ENCODE assay signal across 13 cellular contexts in genomic region chr17:16460796-16461605, GRCh38. TPM values are rescaled to one million over a fixed set of nuclear protein-coding genes. Genes with fewer than 3 reads are reported as not detected.
DNase-seq lines count a peak whose midpoint lies in the region; ATAC-seq and TF ChIP-seq lines count a peak whose summit lies in the region.
"Had no signal": no experiment of that assay in that cellular context is flagged by ENCODE, and none has a peak within 500 bp of the region (broad histone marks: within the 10 kb centered on the region; RNA-seq: fewer than 3 reads in every experiment).

No MANE protein-coding gene starts in this region.

- TF ChIP-seq CTCF in WTC11 (IDR thresholded peaks at IDR 0.05) (no peak), neutrophil (IDR thresholded peaks at IDR 0.05) (no peak), mesothelial cell of epicardium (IDR thresholded peaks at IDR 0.05; ENCODE audit: unreplicated experiment) (no peak)

- no peaks in the 10 kb centered on the region for H3K27me3 Mint-ChIP-seq in activated naive CD4-positive, alpha-beta T cell treated with anti-CD3 and anti-CD28 coated beads for 36 hours (ENCODE audit: low read depth)
- H3K27me3 Mint-ChIP-seq in WTC11 (ENCODE audit: low read depth) (no peaks in the 10 kb centered on the region; the same call in 1 of the 2 replicates), mesothelial cell of epicardium (ENCODE audit: low read depth) (no peaks in the 10 kb centered on the region)
- H3K27me3 Mint-ChIP-seq: CD8-positive, alpha-beta memory T cell had no signal

- no peak overlapping the region for H3K4me3 Mint-ChIP-seq in activated naive CD4-positive, alpha-beta T cell treated with anti-CD3 and anti-CD28 coated beads for 36 hours
- H3K4me3 Mint-ChIP-seq in WTC11, result no peak overlapping the region
- no peak overlapping the region for H3K4me3 Mint-ChIP-seq in mesothelial cell of epicardium

- no peaks in the 10 kb centered on the region for H3K9me3 Mint-ChIP-seq in activated naive CD4-positive, alpha-beta T cell treated with anti-CD3 and anti-CD28 coated beads, Interleukin-2, amount 50 U/mL, for 72 hours
- H3K9me3 Mint-ChIP-seq in activated naive CD4-positive, alpha-beta T cell treated with anti-CD3 and anti-CD28 coated beads for 36 hours, result no peaks in the 10 kb centered on the region
- H3K9me3 Mint-ChIP-seq in WTC11, result no peaks in the 10 kb centered on the region
- H3K9me3 Mint-ChIP-seq in mesothelial cell of epicardium, result no peaks in the 10 kb centered on the region
- H3K9me3 Mint-ChIP-seq: CD8-positive, alpha-beta memory T cell had no signal

- POLR2A ChIA-PET in WTC11 (lab: Charles Lee), result interaction anchor here (1.4 kb wide), 1 partner anchor 23 kb away, joined by 3 read pairs; no protein-coding TSS in a partner anchor

- H3K27me3 ChIP-seq in neutrophil, result no peaks in the 10 kb centered on the region

- ATAC-seq in activated naive CD4-positive, alpha-beta T cell treated with anti-CD3 and anti-CD28 coated beads, Interleukin-2, amount 50 U/mL, for 72 hours, result no peak
- ATAC-seq in WTC11 (no peak), HG02973 (IDR thresholded peaks at IDR 0.05; ENCODE audit: unreplicated experiment) (no peak)
- ATAC-seq: K562 had no signal

- no peak for DNase-seq in activated naive CD4-positive, alpha-beta T cell treated with anti-CD3 and anti-CD28 coated beads, Interleukin-2, amount 50 U/mL, for 72 hours (ENCODE audit: low spot score in 2 of 2)
- DNase-seq in activated naive CD4-positive, alpha-beta T cell treated with anti-CD3 and anti-CD28 coated beads for 36 hours, result no peak
- DNase-seq in WTC11 (ENCODE audit: low spot score), result no peak
- DNase-seq in mesothelial cell of epicardium (ENCODE audit: low spot score in 2 of 2, unreplicated experiment in 2 of 2), result no peak
- no peak for DNase-seq in pons (ENCODE audit: low spot score)
- DNase-seq: Caco-2; CD8-positive, alpha-beta memory T cell; DMS53 had no signal

- no peaks in the 10 kb centered on the region for H3K9me3 ChIP-seq in neutrophil
- H3K9me3 ChIP-seq: Caco-2 had no signal

- H3K36me3 ChIP-seq in neutrophil, result peaks cover 29% of the 10 kb centered on the region

- CTCF ChIA-PET in activated naive CD4-positive, alpha-beta T cell treated with anti-CD3 and anti-CD28 coated beads for 36 hours (lab: Charles Lee), result interaction anchor here (0.7 to 1.0 kb wide), 2 partner anchors 96 to 137 kb away, joined by 3 read pairs; no protein-coding TSS in a partner anchor
- CTCF ChIA-PET in WTC11 (lab: Charles Lee), result interaction anchor here (1.1 to 7.6 kb wide), 8 partner anchors 12 to 128 kb away, joined by 3 to 56 read pairs (median 4); no protein-coding TSS in a partner anchor

- no peaks in the 10 kb centered on the region for H3K36me3 Mint-ChIP-seq in activated naive CD4-positive, alpha-beta T cell treated with anti-CD3 and anti-CD28 coated beads, Interleukin-2, amount 50 U/mL, for 72 hours
- peaks cover 13% of the 10 kb centered on the region for H3K36me3 Mint-ChIP-seq in activated naive CD4-positive, alpha-beta T cell treated with anti-CD3 and anti-CD28 coated beads for 36 hours (ENCODE audit: low read depth)
- H3K36me3 Mint-ChIP-seq in WTC11 (peaks cover 15% of the 10 kb centered on the region; the same call in 1 of the 2 replicates), mesothelial cell of epicardium (peaks cover 2% of the 10 kb centered on the region)

- peak overlapping the region; percentile 75 for H3K27ac ChIP-seq in neutrophil
- H3K27ac ChIP-seq: 22Rv1 had no signal

- H3K27ac Mint-ChIP-seq in activated naive CD4-positive, alpha-beta T cell treated with anti-CD3 and anti-CD28 coated beads, Interleukin-2, amount 50 U/mL, for 72 hours, result peak overlapping the region; percentile 67 to 92
- no peak overlapping the region for H3K27ac Mint-ChIP-seq in activated naive CD4-positive, alpha-beta T cell treated with anti-CD3 and anti-CD28 coated beads for 36 hours
- H3K27ac Mint-ChIP-seq in WTC11 (peak overlapping the region; percentile 74), mesothelial cell of epicardium (no peak overlapping the region)

- peaks cover 39 to 46% of the 10 kb centered on the region in 2 experiments for H3K4me1 ChIP-seq in neutrophil (ENCODE audit: control insufficient read depth in 1 of 2, insufficient read depth in 1 of 2, low read depth in 1 of 2, low read length in 1 of 2)

- H3K4me3 ChIP-seq in neutrophil (ENCODE audit: low read depth in 1 of 2, low read length in 1 of 2), result no peak overlapping the region
- H3K4me3 ChIP-seq: K562 had no signal

- intact Hi-C loops in activated naive CD4-positive, alpha-beta T cell treated with anti-CD3 and anti-CD28 coated beads for 36 hours (cut with micrococcal nuclease), result no loop called here

- peaks cover 4% of the 10 kb centered on the region for H3K4me1 Mint-ChIP-seq in activated naive CD4-positive, alpha-beta T cell treated with anti-CD3 and anti-CD28 coated beads for 36 hours (ENCODE audit: low read depth)
- H3K4me1 Mint-ChIP-seq in WTC11 (peaks cover 56% of the 10 kb centered on the region), mesothelial cell of epicardium (peaks cover 10% of the 10 kb centered on the region)
- H3K4me1 Mint-ChIP-seq: CD8-positive, alpha-beta memory T cell had no signal

TF ChIP-seq in WTC11, 78 proteins besides CTCF, POLR2A, EP300 and RAD21:
- peak; percentile 26; the same call in 1 of the 2 replicates for TF ChIP-seq NFYB (CRISPR knock-in tag; conservative IDR thresholded peaks at IDR 0.05; ENCODE audit: low read depth)
- TF ChIP-seq FOXP1 (CRISPR knock-in tag; IDR thresholded peaks at IDR 0.05; ENCODE audit: borderline replicate concordance), result 0 out of 2 replicates have a peak, but pooled peaks have one; percentile 21
- TF ChIP-seq ERG (CRISPR knock-in tag; IDR thresholded peaks at IDR 0.05), result no peak
TF ChIP-seq in WTC11: peak in this region for 2.

RNA-seq across cellular contexts. Expression of gene LRRC75A, which starts 31.0 kb away (rescaled TPM):
- 1 to 10 TPM in 1 of 2 donors, under 1 TPM in 1; 0.41 to 1.4 TPM for total RNA-seq in activated naive CD4-positive, alpha-beta T cell treated with anti-CD3 and anti-CD28 coated beads, Interleukin-2, amount 50 U/mL, for 72 hours
- under 1 TPM; 0.69 to 0.79 TPM for total RNA-seq in activated naive CD4-positive, alpha-beta T cell treated with anti-CD3 and anti-CD28 coated beads for 36 hours
- total RNA-seq in WTC11 (2021), result 13.7 to 22.9 TPM (median 14.7 TPM) in 3 replicates
- 4.0 to 4.5 TPM (median 4.3 TPM) in 3 replicates for total RNA-seq in mesothelial cell of epicardium

RNA-seq across cellular contexts. Expression of gene TRPV2, which starts 45.6 kb away (rescaled TPM):
- 10 to 100 TPM; 29.1 to 42.0 TPM for total RNA-seq in activated naive CD4-positive, alpha-beta T cell treated with anti-CD3 and anti-CD28 coated beads, Interleukin-2, amount 50 U/mL, for 72 hours
- 10 to 100 TPM; 23.7 to 24.8 TPM for total RNA-seq in activated naive CD4-positive, alpha-beta T cell treated with anti-CD3 and anti-CD28 coated beads for 36 hours
- 3.5 to 4.9 TPM (median 4.3 TPM) in 3 replicates for total RNA-seq in WTC11 (2021)
- total RNA-seq in mesothelial cell of epicardium, result 1.9 to 4.5 TPM (median 2.1 TPM) in 3 replicates
- total RNA-seq: A673 had no signal

Comparison
In these comparisons a context has a peak if more than half of its experiments do, and no peak if none do; other contexts are left out.
1. H3K27ac Mint-ChIP-seq: peak in activated naive CD4-positive, alpha-beta T cell treated with anti-CD3 and anti-CD28 coated beads, Interleukin-2, amount 50 U/mL, for 72 hours (2 of 2) and WTC11 (single experiment); none in activated naive CD4-positive, alpha-beta T cell treated with anti-CD3 and anti-CD28 coated beads for 36 hours (single experiment) and mesothelial cell of epicardium (single experiment).